ENCODE assay signal across 8 cellular contexts in genomic region chr11:45180158-45180887, GRCh38. TPM values are rescaled to one million over a fixed set of nuclear protein-coding genes. Genes with fewer than 3 reads are reported as not detected.
DNase-seq lines count a peak whose midpoint lies in the region; ATAC-seq and TF ChIP-seq lines count a peak whose summit lies in the region.

No MANE protein-coding gene starts in this region.

- peak in 10 of 12 donors; percentile 21 to 60 (median 46) for TF ChIP-seq CTCF in heart left ventricle (IDR thresholded peaks at IDR 0.05)
- peak; percentile 45 for TF ChIP-seq CTCF in parathyroid adenoma (IDR thresholded peaks at IDR 0.05)

- H3K27ac Mint-ChIP-seq in activated T-helper 2 cell treated with anti-CD3 and anti-CD28 coated beads, Interferon-gamma antibody, Interleukin-2, Interleukin-4, amounts not matched to agents 10 μg/mL and 5 μg/mL and 100 μg/mL, durations not matched to agents 14 hours and 24 hours and 36 hours = no peak overlapping the region

- H3K4me3 Mint-ChIP-seq in activated T-helper 2 cell treated with anti-CD3 and anti-CD28 coated beads, Interferon-gamma antibody, Interleukin-2, Interleukin-4, amounts not matched to agents 10 μg/mL and 5 μg/mL and 100 μg/mL, durations not matched to agents 14 hours and 24 hours and 36 hours (ENCODE audit: low read depth) = peak overlapping the region; percentile 49

- H3K27me3 ChIP-seq in heart left ventricle = peaks cover 0 to 12% (median 0%) of the 10 kb centered on the region in 9 donors
- no peaks in the 10 kb centered on the region for H3K27me3 ChIP-seq in parathyroid adenoma (ENCODE audit: control insufficient read depth, insufficient read depth, low read length)

- no peak overlapping the region for H3K9ac ChIP-seq in parathyroid adenoma

- intact Hi-C loops in activated T-helper 2 cell treated with anti-CD3 and anti-CD28 coated beads, Interferon-gamma antibody, Interleukin-2, Interleukin-4, amounts not matched to agents 10 μg/mL and 5 μg/mL and 100 μg/mL, durations not matched to agents 14 hours and 24 hours and 36 hours (cut with micrococcal nuclease) = loop anchor here (5.0 kb wide), 1 partner anchor 453 kb away; the partner anchor contains the start of gene TSPAN18
- intact Hi-C loops in heart left ventricle (cut with DNase I) = loop anchor here in 6 of 10 donors (2.0 to 5.0 kb wide), 5 partner anchors 30 to 112 kb away; partner anchors contain the start of gene PRDM11 (in 6 of the 6)

- TF ChIP-seq POLR2A in heart left ventricle (IDR thresholded peaks at IDR 0.05) = no peak

- no peaks in the 10 kb centered on the region for H3K36me3 Mint-ChIP-seq in activated T-helper 2 cell treated with anti-CD3 and anti-CD28 coated beads, Interferon-gamma antibody, Interleukin-2, Interleukin-4, amounts not matched to agents 10 μg/mL and 5 μg/mL and 100 μg/mL, durations not matched to agents 14 hours and 24 hours and 36 hours (ENCODE audit: low read depth)

- peaks cover 39% of the 10 kb centered on the region for H3K27me3 Mint-ChIP-seq in activated T-helper 2 cell treated with anti-CD3 and anti-CD28 coated beads, Interferon-gamma antibody, Interleukin-2, Interleukin-4, amounts not matched to agents 10 μg/mL and 5 μg/mL and 100 μg/mL, durations not matched to agents 14 hours and 24 hours and 36 hours (ENCODE audit: low read depth)

- peak; percentile 53 to 69 for DNase-seq in NCI-H2081 (lab: John Stamatoyannopoulos, UW)
- no peak for DNase-seq in NCI-H2081 treated with DMSO at 0.1 percent for 48 hours (lab: John Stamatoyannopoulos, UW)
- DNase-seq in LHCN-M2 (ENCODE audit: low read depth) = peak; percentile 11
- DNase-seq in activated T-helper 2 cell treated with anti-CD3 and anti-CD28 coated beads, Interferon-gamma antibody, Interleukin-2, Interleukin-4, amounts not matched to agents 10 μg/mL and 5 μg/mL and 100 μg/mL, durations not matched to agents 14 hours and 24 hours and 36 hours (ENCODE audit: low spot score) = no peak
- DNase-seq in heart left ventricle = peak; percentile 58 to 77 (median 71)
- no peak for DNase-seq in NK-92 treated with Interleukin-12 subunit alpha and Interleukin-12 subunit beta, amount 100 ng/mL, for 24 hours (lab: John Stamatoyannopoulos, UW)

- H3K36me3 ChIP-seq in heart left ventricle = peaks cover 0 to 28% (median 12%) of the 10 kb centered on the region in 9 donors
- H3K36me3 ChIP-seq in parathyroid adenoma (ENCODE audit: control insufficient read depth, insufficient read depth, low read length) = no peaks in the 10 kb centered on the region

- H3K4me2 ChIP-seq in parathyroid adenoma (ENCODE audit: low read length) = peak overlapping the region; percentile 66

- no peaks in the 10 kb centered on the region for H3K79me2 ChIP-seq in parathyroid adenoma

- no peaks in the 10 kb centered on the region for H3K9me3 ChIP-seq in heart left ventricle
- no peaks in the 10 kb centered on the region for H3K9me3 ChIP-seq in parathyroid adenoma (ENCODE audit: control insufficient read depth, low read length)

- peak overlapping the region; percentile 76 for H2AFZ ChIP-seq in parathyroid adenoma

- H3K4me1 Mint-ChIP-seq in activated T-helper 2 cell treated with anti-CD3 and anti-CD28 coated beads, Interferon-gamma antibody, Interleukin-2, Interleukin-4, amounts not matched to agents 10 μg/mL and 5 μg/mL and 100 μg/mL, durations not matched to agents 14 hours and 24 hours and 36 hours (ENCODE audit: low read depth) = no peaks in the 10 kb centered on the region

- ATAC-seq in heart left ventricle (peak; percentile 36 to 83 (median 73)), HG03159 (IDR thresholded peaks at IDR 0.05; ENCODE audit: unreplicated experiment) (no peak)

- H3K27ac ChIP-seq in heart left ventricle (peak overlapping the region; percentile 62 to 95 (median 88)), parathyroid adenoma (peak overlapping the region; percentile 32)

- no peaks in the 10 kb centered on the region for H3K9me3 Mint-ChIP-seq in activated T-helper 2 cell treated with anti-CD3 and anti-CD28 coated beads, Interferon-gamma antibody, Interleukin-2, Interleukin-4, amounts not matched to agents 10 μg/mL and 5 μg/mL and 100 μg/mL, durations not matched to agents 14 hours and 24 hours and 36 hours

- H3K4me1 ChIP-seq in heart left ventricle (peaks cover 0 to 48% (median 24%) of the 10 kb centered on the region in 12 donors), parathyroid adenoma (no peaks in the 10 kb centered on the region)

- H3K4me3 ChIP-seq in heart left ventricle (peak overlapping the region; percentile 34 to 83 (median 64)), parathyroid adenoma (ENCODE audit: low read depth, low read length) (peak overlapping the region; percentile 18)

- WGBS in heart left ventricle, 4 donors = 0 to 3% (median 2%) methylated on average over 11 to 84 of the region's 84 CpGs

RNA-seq across cellular contexts. Expression of gene PRDM11, which starts 33.9 kb away (rescaled TPM):
- total RNA-seq in LHCN-M2 (2014; rRNA removed) (3.8 and 4.6 TPM in 2 replicates), heart left ventricle (10 to 100 TPM; 14.7 to 29.6 (median 18.2) TPM)
- polyA plus RNA-seq in LHCN-M2 (2012) = 4.5 TPM
- 1.9 and 2.6 TPM in 2 replicates for total RNA-seq in activated T-helper 2 cell treated with anti-CD3 and anti-CD28 coated beads, Interferon-gamma antibody, Interleukin-2, Interleukin-4, amounts not matched to agents 10 μg/mL and 5 μg/mL and 100 μg/mL, durations not matched to agents 14 hours and 24 hours and 36 hours
- polyA plus RNA-seq in heart left ventricle = 10 to 100 TPM in 1 of 2 donors, 1 to 10 TPM in 1; 4.5 to 19.2 TPM

Comparison
In these comparisons a context has a peak if more than half of its experiments do, and no peak if none do; other contexts are left out.
1. DNase-seq: peak in NCI-H2081 (2 of 2), LHCN-M2 (single experiment) and heart left ventricle (5 of 5); none in NCI-H2081 treated with DMSO at 0.1 percent for 48 hours (single experiment), activated T-helper 2 cell treated with anti-CD3 and anti-CD28 coated beads, Interferon-gamma antibody, Interleukin-2, Interleukin-4, amounts not matched to agents 10 μg/mL and 5 μg/mL and 100 μg/mL, durations not matched to agents 14 hours and 24 hours and 36 hours (single experiment) and NK-92 treated with Interleukin-12 subunit alpha and Interleukin-12 subunit beta, amount 100 ng/mL, for 24 hours (single experiment).